12 cellular contexts compared by ENCODE assay signal in the genomic region with DNA sequence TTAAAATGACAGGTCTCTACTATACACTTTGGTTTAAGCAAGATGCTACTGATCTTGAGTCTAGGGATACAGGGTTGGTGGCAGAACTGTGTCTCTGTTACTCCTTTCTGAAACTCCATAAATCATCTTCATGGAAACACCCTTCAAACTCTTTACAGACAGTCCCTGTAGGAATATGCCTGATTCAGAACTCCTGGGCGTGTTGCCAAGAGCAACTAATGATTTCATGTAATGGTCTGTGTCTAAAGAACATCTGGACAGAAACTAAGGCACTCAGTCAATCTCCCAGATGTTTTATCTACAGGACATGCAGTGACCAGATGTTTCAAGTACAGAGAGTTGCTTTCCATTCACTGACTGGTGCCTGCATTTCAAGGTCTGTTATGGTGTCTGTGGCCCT.
A peak's percentile ranks its signal among the peaks of the same experiment; 100 is the strongest.
DNase-seq lines count a peak whose midpoint lies in the region; ATAC-seq and TF ChIP-seq lines count a peak whose summit lies in the region.
"Had no signal": no experiment of that assay in that cellular context is flagged by ENCODE, and none has a peak within 500 bp of the region (broad histone marks: within the 10 kb centered on the region; RNA-seq: fewer than 3 reads in every experiment).

No MANE protein-coding gene starts in this region.

- H3K4me1 Mint-ChIP-seq in chondrocyte (ENCODE audit: low read depth) = no peaks in the 10 kb centered on the region
- H3K4me1 Mint-ChIP-seq: CD4-positive, CD25-positive, alpha-beta regulatory T cell had no signal

- H3K36me3 ChIP-seq in gastrocnemius medialis (no peaks in the 10 kb centered on the region), neuronal stem cell (replicated peaks in 1 of 2; ENCODE audit: control insufficient read depth in 2 of 2, insufficient read depth in 2 of 2, low read length in 2 of 2) (no peaks in the 10 kb centered on the region)

- H3K4me3 Mint-ChIP-seq in chondrocyte (ENCODE audit: unreplicated experiment) = no peak overlapping the region
- H3K4me3 Mint-ChIP-seq: CD4-positive, CD25-positive, alpha-beta regulatory T cell; T-helper 2 cell treated with Interferon-gamma antibody and Interleukin-4, amounts not matched to agents 5 μg/mL and 100 μg/mL, for 36 hours had no signal

- no peak overlapping the region for H2BK12ac ChIP-seq in neuronal stem cell (ENCODE audit: low read length)

- no peak overlapping the region for H3K27ac Mint-ChIP-seq in chondrocyte (ENCODE audit: unreplicated experiment)
- H3K27ac Mint-ChIP-seq: CD4-positive, CD25-positive, alpha-beta regulatory T cell; T-helper 2 cell treated with Interferon-gamma antibody and Interleukin-4, amounts not matched to agents 5 μg/mL and 100 μg/mL, for 36 hours had no signal

- H3K4me2 ChIP-seq in neuronal stem cell (ENCODE audit: insufficient read depth, low read length, poor library complexity, severe bottlenecking) = no peak overlapping the region

- H3K4me3 ChIP-seq in fibroblast of villous mesenchyme (ENCODE audit: low read depth, low read length) = no peak overlapping the region
- no peak overlapping the region for H3K4me3 ChIP-seq in gastrocnemius medialis
- H3K4me3 ChIP-seq in neuronal stem cell (ENCODE audit: low read length in 2 of 2) = no peak overlapping the region

- no peak overlapping the region for H4K91ac ChIP-seq in neuronal stem cell (ENCODE audit: low read depth, low read length, poor library complexity)

- intact Hi-C loops in gastrocnemius medialis (cut with DNase I; ENCODE audit: low total_unique reads) = no loop called here

- no peak overlapping the region for H2BK5ac ChIP-seq in neuronal stem cell (ENCODE audit: low read length)

- no peak overlapping the region for H2AK5ac ChIP-seq in neuronal stem cell (ENCODE audit: low read depth, low read length)

- no CpG with 5 or more reads among the region's 1 CpG for WGBS in neuronal stem cell (ENCODE audit: extremely low coverage in 2 of 2, insufficient read length in 2 of 2, insufficient replicate concordance in 1 of 2), 2 donors

- H3K27me3 ChIP-seq in gastrocnemius medialis = no peaks in the 10 kb centered on the region
- H3K27me3 ChIP-seq in neuronal stem cell (ENCODE audit: control insufficient read depth in 3 of 3, insufficient read depth in 3 of 3, low read depth in 1 of 3, low read length in 3 of 3) = no peaks in the 10 kb centered on the region

- H2BK120ac ChIP-seq in neuronal stem cell (ENCODE audit: low read depth, low read length) = no peak overlapping the region

- no peaks in the 10 kb centered on the region for H3K27me3 Mint-ChIP-seq in chondrocyte (ENCODE audit: low read depth)

- TF ChIP-seq CTCF in fibroblast of villous mesenchyme (IDR thresholded peaks at IDR 0.05; ENCODE audit: insufficient read depth, low read depth, low read length) (no peak), gastrocnemius medialis (IDR thresholded peaks at IDR 0.05 in 4 of 5, conservative IDR thresholded peaks at IDR 0.05 in 1 of 5) (no peak), chondrocyte (IDR thresholded peaks at IDR 0.05) (no peak)

- H2AFZ ChIP-seq in neuronal stem cell (ENCODE audit: low read length) = no peak overlapping the region

- H3K23ac ChIP-seq in neuronal stem cell (ENCODE audit: low read depth, low read length, poor library complexity) = no peak overlapping the region

- H3K27ac ChIP-seq in gastrocnemius medialis (no peak overlapping the region), neuronal stem cell (replicated peaks; ENCODE audit: low read length) (no peak overlapping the region)

- H3K9me3 Mint-ChIP-seq in chondrocyte (ENCODE audit: low read depth) = peaks cover 26% of the 10 kb centered on the region

- no peaks in the 10 kb centered on the region for H3K9me3 ChIP-seq in gastrocnemius medialis
- H3K9me3 ChIP-seq in neuronal stem cell (replicated peaks in 1 of 2; ENCODE audit: control insufficient read depth in 2 of 2, insufficient read depth in 1 of 2, low read depth in 1 of 2, low read length in 2 of 2) = no peaks in the 10 kb centered on the region

- DNase-seq in HT1080 (ENCODE audit: low read depth) (peak; percentile 9), RKO (ENCODE audit: low spot score) (peak; percentile 11), fibroblast of villous mesenchyme (ENCODE audit: low read depth) (peak; percentile 2), gastrocnemius medialis (peak; percentile 16 to 25), chondrocyte (ENCODE audit: low spot score) (no peak), NCI-H1694 treated with DMSO at 0.1 percent for 48 hours (lab: John Stamatoyannopoulos, UW) (no peak), neuronal stem cell (ENCODE audit: low spot score) (no peak)
- DNase-seq: activated CD4-positive, alpha-beta T cell treated with anti-CD3 and anti-CD28 coated beads, Interleukin-2, amount 50 U/mL, for 4 hours; CD4-positive, CD25-positive, alpha-beta regulatory T cell; NCI-H187 treated with DMSO at 0.1 percent for 48 hours; OCI-M1 had no signal

- H3K9ac ChIP-seq in neuronal stem cell (ENCODE audit: low read depth, low read length, poor library complexity) = no peak overlapping the region

- no peak for TF ChIP-seq POLR2A in gastrocnemius medialis (IDR thresholded peaks at IDR 0.05)

- in situ Hi-C loops in gastrocnemius medialis (cut with MboI; ENCODE audit: low sequenced_read_pairs in 4 of 4) = no loop called here

- H3K79me1 ChIP-seq in neuronal stem cell (ENCODE audit: low read depth, low read length) = no peaks in the 10 kb centered on the region

- H4K8ac ChIP-seq in neuronal stem cell (ENCODE audit: low read depth, low read length) = no peak overlapping the region

- no peak overlapping the region for H3K18ac ChIP-seq in neuronal stem cell (ENCODE audit: low read length)

- no peak overlapping the region for H2BK15ac ChIP-seq in neuronal stem cell (ENCODE audit: low read length)

- no peak overlapping the region for H3K4ac ChIP-seq in neuronal stem cell (ENCODE audit: low read length)

- no peak for ATAC-seq in gastrocnemius medialis

- H3K4me1 ChIP-seq in gastrocnemius medialis = no peaks in the 10 kb centered on the region
- H3K4me1 ChIP-seq in neuronal stem cell (ENCODE audit: control insufficient read depth in 2 of 2, insufficient read depth in 1 of 2, low read depth in 1 of 2, low read length in 2 of 2) = peaks cover 0 to 2% of the 10 kb centered on the region in 2 donors

- no peaks in the 10 kb centered on the region for H3K36me3 Mint-ChIP-seq in chondrocyte (ENCODE audit: low read depth)
- H3K36me3 Mint-ChIP-seq: CD4-positive, CD25-positive, alpha-beta regulatory T cell had no signal

- H3K14ac ChIP-seq in neuronal stem cell (ENCODE audit: low read length) = no peak overlapping the region

Comparison
In these comparisons a context has a peak if more than half of its experiments do, and no peak if none do; other contexts are left out.
1. DNase-seq: peak in HT1080 (single experiment), RKO (single experiment), fibroblast of villous mesenchyme (single experiment) and gastrocnemius medialis (2 of 2); none in chondrocyte (single experiment), NCI-H1694 treated with DMSO at 0.1 percent for 48 hours (single experiment) and neuronal stem cell (single experiment).